ENCODE assay signal across 33 cellular contexts in the genomic region with DNA sequence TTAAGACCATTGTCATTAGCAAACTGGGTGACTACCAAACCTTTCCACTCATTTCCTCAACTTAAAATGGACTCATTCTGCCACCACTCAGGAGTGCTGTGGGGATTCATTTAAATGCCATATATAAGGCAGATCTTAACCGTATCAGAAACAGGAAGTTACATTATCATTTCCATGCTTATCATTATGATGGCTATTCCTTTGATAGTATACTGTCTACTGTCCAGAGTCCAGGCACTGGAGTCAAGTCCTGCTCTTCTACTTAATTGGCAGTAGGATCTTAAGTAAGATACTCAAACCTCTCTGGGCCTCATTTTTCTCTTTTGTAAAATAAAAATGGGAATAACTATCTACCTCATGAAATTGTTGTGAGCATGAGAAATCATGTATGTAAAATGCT. TPM values are rescaled to one million over a fixed set of nuclear protein-coding genes. Genes with fewer than 3 reads are reported as not detected.
"Had no signal": no experiment of that assay in that cellular context is flagged by ENCODE, and none has a peak within 500 bp of the region (broad histone marks: within the 10 kb centered on the region; RNA-seq: fewer than 3 reads in every experiment).

No MANE protein-coding gene starts in this region.

- H3K4me1 ChIP-seq: foreskin keratinocyte had no signal

- H3K9me3 ChIP-seq: esophagus muscularis mucosa, gastroesophageal sphincter had no signal

- H3K27ac ChIP-seq: brain microvascular endothelial cell, coronary artery, dorsolateral prefrontal cortex, foreskin keratinocyte, WERI-Rb-1 had no signal

- H3K36me3 Mint-ChIP-seq: activated CD4-positive, alpha-beta memory T cell treated with anti-CD3 and anti-CD28 coated beads for 36 hours; activated naive CD4-positive, alpha-beta T cell treated with anti-CD3 and anti-CD28 coated beads, Interleukin-2, amount 10 ng/mL, durations not matched to agents 7 days and 5 days; activated naive CD4-positive, alpha-beta T cell treated with anti-CD3 and anti-CD28 coated beads, Interleukin-2, amount 50 U/mL, for 72 hours; activated naive CD8-positive, alpha-beta T cell treated with anti-CD3 and anti-CD28 coated beads, Interleukin-2, amount 10 ng/mL, durations not matched to agents 7 days and 5 days had no signal

- H3K36me3 ChIP-seq: brain microvascular endothelial cell, esophagus muscularis mucosa, gastroesophageal sphincter, WERI-Rb-1 had no signal

- DNase-seq: activated B cell treated with CpG ODN at 0.5 μM for 24 hours; activated CD4-positive, alpha-beta memory T cell treated with anti-CD3 and anti-CD28 coated beads for 36 hours; activated CD4-positive, alpha-beta T cell treated with anti-CD3 and anti-CD28 coated beads for 36 hours; activated CD4-positive, alpha-beta T cell treated with anti-CD3 and anti-CD28 coated beads, Interleukin-2, amount 10 ng/mL, durations not matched to agents 24 days and 14 days; activated CD4-positive, CD25-positive, alpha-beta regulatory T cell treated with anti-CD3 and anti-CD28 coated beads, Interleukin-2, amount 50 U/mL, for 72 hours; activated CD8-positive, alpha-beta memory T cell treated with anti-CD3 and anti-CD28 coated beads, Interleukin-2, amount 50 U/mL, for 48 hours; activated gamma-delta T cell; activated naive CD4-positive, alpha-beta T cell; activated naive CD4-positive, alpha-beta T cell treated with anti-CD3 and anti-CD28 coated beads, Interleukin-2, amount 10 ng/mL, durations not matched to agents 7 days and 5 days; activated naive CD8-positive, alpha-beta T cell treated with anti-CD3 and anti-CD28 coated beads, Interleukin-2, amount 10 ng/mL, durations not matched to agents 7 days and 5 days; activated T-cell treated with anti-CD3 and anti-CD28 coated beads for 4 hours; activated T-cell treated with anti-CD3 and anti-CD28 coated beads, Interleukin-2, amount 50 U/mL, for 24 hours; activated T-cell treated with anti-CD3 and anti-CD28 coated beads, Interleukin-2, amount 50 U/mL, for 72 hours; anterior cingulate cortex; brain microvascular endothelial cell; dorsolateral prefrontal cortex; effector CD4-positive, alpha-beta T cell; effector memory CD8-positive, alpha-beta T cell; erythroblast; foreskin keratinocyte; T-helper 1 cell; T-helper 17 cell; T1000; WERI-Rb-1 had no signal

- H3K4me3 Mint-ChIP-seq: activated B cell treated with CpG ODN at 0.5 μM for 24 hours; activated CD4-positive, alpha-beta memory T cell treated with anti-CD3 and anti-CD28 coated beads for 36 hours; activated CD4-positive, alpha-beta T cell treated with anti-CD3 and anti-CD28 coated beads for 36 hours; activated CD4-positive, alpha-beta T cell treated with anti-CD3 and anti-CD28 coated beads, Interleukin-2, amount 10 ng/mL, durations not matched to agents 24 days and 14 days; activated naive CD4-positive, alpha-beta T cell treated with anti-CD3 and anti-CD28 coated beads, Interleukin-2, amount 10 ng/mL, durations not matched to agents 7 days and 5 days; activated naive CD8-positive, alpha-beta T cell treated with anti-CD3 and anti-CD28 coated beads, Interleukin-2, amount 10 ng/mL, durations not matched to agents 7 days and 5 days; activated T-cell treated with anti-CD3 and anti-CD28 coated beads, Interleukin-2, amount 50 U/mL, for 24 hours; activated T-cell treated with anti-CD3 and anti-CD28 coated beads, Interleukin-2, amount 50 U/mL, for 72 hours; central memory CD8-positive, alpha-beta T cell; dendritic cell treated with granulocyte-macrophage colony-stimulating factor and Interleukin-4, amounts not matched to agents 40 ng/mL and 50 ng/mL, for 4 days; effector memory CD8-positive, alpha-beta T cell; T-helper 17 cell; T-helper 2 cell treated with Interferon-gamma antibody and Interleukin-4, amounts not matched to agents 5 μg/mL and 100 μg/mL, for 36 hours had no signal

- ATAC-seq: activated CD4-positive, alpha-beta T cell treated with anti-CD3 and anti-CD28 coated beads for 36 hours; activated naive CD4-positive, alpha-beta T cell treated with anti-CD3 and anti-CD28 coated beads, Interleukin-2, amount 50 U/mL, for 72 hours; activated T-cell treated with anti-CD3 and anti-CD28 coated beads, Interleukin-2, amount 50 U/mL, for 72 hours; effector memory CD8-positive, alpha-beta T cell; foreskin keratinocyte; gastroesophageal sphincter; T-helper 17 cell had no signal

- H3K4me1 Mint-ChIP-seq: activated B cell treated with CpG ODN at 0.5 μM for 24 hours; activated CD4-positive, alpha-beta T cell treated with anti-CD3 and anti-CD28 coated beads for 36 hours; activated CD4-positive, alpha-beta T cell treated with anti-CD3 and anti-CD28 coated beads, Interleukin-2, amount 10 ng/mL, durations not matched to agents 24 days and 14 days; activated naive CD4-positive, alpha-beta T cell treated with anti-CD3 and anti-CD28 coated beads, Interleukin-2, amount 10 ng/mL, durations not matched to agents 7 days and 5 days; activated naive CD8-positive, alpha-beta T cell treated with anti-CD3 and anti-CD28 coated beads, Interleukin-2, amount 10 ng/mL, durations not matched to agents 7 days and 5 days; central memory CD8-positive, alpha-beta T cell had no signal

- H3K9me3 Mint-ChIP-seq: activated B cell treated with CpG ODN at 0.5 μM for 24 hours; activated CD4-positive, alpha-beta memory T cell treated with anti-CD3 and anti-CD28 coated beads for 36 hours; activated CD4-positive, alpha-beta T cell treated with anti-CD3 and anti-CD28 coated beads, Interleukin-2, amount 10 ng/mL, durations not matched to agents 24 days and 14 days; activated naive CD4-positive, alpha-beta T cell treated with anti-CD3 and anti-CD28 coated beads, Interleukin-2, amount 10 ng/mL, durations not matched to agents 7 days and 5 days; activated naive CD4-positive, alpha-beta T cell treated with anti-CD3 and anti-CD28 coated beads, Interleukin-2, amount 50 U/mL, for 72 hours; activated naive CD8-positive, alpha-beta T cell treated with anti-CD3 and anti-CD28 coated beads, Interleukin-2, amount 10 ng/mL, durations not matched to agents 7 days and 5 days; activated T-cell treated with anti-CD3 and anti-CD28 coated beads, Interleukin-2, amount 50 U/mL, for 24 hours; activated T-cell treated with anti-CD3 and anti-CD28 coated beads, Interleukin-2, amount 50 U/mL, for 72 hours; central memory CD8-positive, alpha-beta T cell; dendritic cell treated with granulocyte-macrophage colony-stimulating factor and Interleukin-4, amounts not matched to agents 40 ng/mL and 50 ng/mL, for 4 days; effector memory CD8-positive, alpha-beta T cell; T-helper 2 cell treated with Interferon-gamma antibody and Interleukin-4, amounts not matched to agents 5 μg/mL and 100 μg/mL, for 36 hours had no signal

- H3K27me3 ChIP-seq: brain microvascular endothelial cell, dorsolateral prefrontal cortex, esophagus muscularis mucosa, gastroesophageal sphincter had no signal

- H3K27ac Mint-ChIP-seq: activated B cell treated with CpG ODN at 0.5 μM for 24 hours; activated CD4-positive, alpha-beta memory T cell treated with anti-CD3 and anti-CD28 coated beads for 36 hours; activated CD4-positive, alpha-beta T cell treated with anti-CD3 and anti-CD28 coated beads for 36 hours; activated CD4-positive, alpha-beta T cell treated with anti-CD3 and anti-CD28 coated beads, Interleukin-2, amount 10 ng/mL, durations not matched to agents 24 days and 14 days; activated naive CD4-positive, alpha-beta T cell treated with anti-CD3 and anti-CD28 coated beads, Interleukin-2, amount 10 ng/mL, durations not matched to agents 7 days and 5 days; activated naive CD8-positive, alpha-beta T cell treated with anti-CD3 and anti-CD28 coated beads, Interleukin-2, amount 10 ng/mL, durations not matched to agents 7 days and 5 days; activated T-cell treated with anti-CD3 and anti-CD28 coated beads, Interleukin-2, amount 50 U/mL, for 24 hours; activated T-cell treated with anti-CD3 and anti-CD28 coated beads, Interleukin-2, amount 50 U/mL, for 72 hours; dendritic cell treated with granulocyte-macrophage colony-stimulating factor and Interleukin-4, amounts not matched to agents 40 ng/mL and 50 ng/mL, for 4 days; effector memory CD8-positive, alpha-beta T cell; T-helper 17 cell; T-helper 2 cell treated with Interferon-gamma antibody and Interleukin-4, amounts not matched to agents 5 μg/mL and 100 μg/mL, for 36 hours had no signal

- FAIRE-seq: astrocyte, bronchial epithelial cell had no signal

- H3K4me3 ChIP-seq: coronary artery, dorsolateral prefrontal cortex, esophagus muscularis mucosa, gastroesophageal sphincter had no signal

RNA-seq across cellular contexts. Expression of a gene that starts 8.4 kb away (rescaled TPM):
- total RNA-seq: activated CD4-positive, alpha-beta T cell treated with anti-CD3 and anti-CD28 coated beads, Interleukin-2, amount 10 ng/mL, durations not matched to agents 24 days and 14 days had no signal
